Comparison of ENCODE assay signal across 21 cellular contexts in the genomic region with DNA sequence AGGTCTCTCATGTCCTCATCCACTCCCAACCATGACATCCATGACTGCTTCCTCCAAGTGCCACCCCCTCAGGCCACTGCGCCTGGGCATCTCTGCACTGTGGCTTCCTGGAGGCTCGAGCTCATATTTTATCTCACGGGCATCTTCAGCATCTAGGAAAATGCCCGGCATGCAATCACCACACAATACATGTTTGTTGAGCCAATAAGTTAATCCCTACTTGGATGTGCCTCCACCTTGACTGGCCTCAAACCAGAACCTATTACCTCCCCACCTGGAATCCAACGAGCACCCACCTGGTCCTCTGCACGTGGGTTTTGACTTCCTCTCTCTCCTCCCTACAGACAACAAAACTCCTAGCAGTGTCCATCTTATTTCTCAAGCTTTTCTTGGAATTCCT.
"Had no signal": no experiment of that assay in that cellular context is flagged by ENCODE, and none has a peak within 500 bp of the region (broad histone marks: within the 10 kb centered on the region; RNA-seq: fewer than 3 reads in every experiment).

No MANE protein-coding gene starts in this region.

- H3K4me1 Mint-ChIP-seq: stimulated activated effector memory CD8-positive, alpha-beta T cell treated with anti-CD3 and anti-CD28 coated beads, Interleukin-12 subunit alpha, Interleukin-12 subunit beta, amount 100 ng/mL, for 72 hours had no signal

- H3K9me3 ChIP-seq: ovary, tibial artery, upper lobe of left lung, uterus had no signal

- H3K27me3 ChIP-seq: hepatocyte, ovary, tibial artery, upper lobe of left lung, uterus had no signal

- H3K27me3 Mint-ChIP-seq: progenitor cell of endocrine pancreas; stimulated activated naive CD8-positive, alpha-beta T cell treated with anti-CD3 and anti-CD28 coated beads, Interleukin-15, Interleukin-2, amounts not matched to agents 100 ng/mL and 50 ng/mL, for 24 hours had no signal

- H3K27ac ChIP-seq: foreskin keratinocyte, hepatocyte, ovary, tibial artery, upper lobe of left lung, uterus had no signal

- H2AFZ ChIP-seq: hepatocyte had no signal

- H3K36me3 Mint-ChIP-seq: stimulated activated effector memory CD8-positive, alpha-beta T cell treated with anti-CD3 and anti-CD28 coated beads, Interleukin-12 subunit alpha, Interleukin-12 subunit beta, amount 100 ng/mL, for 72 hours had no signal

- H3K4me3 Mint-ChIP-seq: endodermal cell; naive thymus-derived CD4-positive, alpha-beta T cell; neural crest cell; stimulated activated effector memory CD8-positive, alpha-beta T cell treated with anti-CD3 and anti-CD28 coated beads, Interleukin-12 subunit alpha, Interleukin-12 subunit beta, amount 100 ng/mL, for 72 hours; stimulated activated naive CD8-positive, alpha-beta T cell treated with anti-CD3 and anti-CD28 coated beads, Interleukin-15, Interleukin-2, amounts not matched to agents 100 ng/mL and 50 ng/mL, for 24 hours had no signal

- H3K9me3 Mint-ChIP-seq: endodermal cell; naive thymus-derived CD4-positive, alpha-beta T cell; neural crest cell; stimulated activated effector memory CD8-positive, alpha-beta T cell treated with anti-CD3 and anti-CD28 coated beads, Interleukin-12 subunit alpha, Interleukin-12 subunit beta, amount 100 ng/mL, for 72 hours; stimulated activated naive CD8-positive, alpha-beta T cell treated with anti-CD3 and anti-CD28 coated beads, Interleukin-15, Interleukin-2, amounts not matched to agents 100 ng/mL and 50 ng/mL, for 24 hours had no signal

- H3K4me3 ChIP-seq: hepatocyte, ovary, tibial artery, upper lobe of left lung, uterus had no signal

- H3K36me3 ChIP-seq: ovary, tibial artery, upper lobe of left lung, uterus had no signal

- H3K4me1 ChIP-seq: foreskin keratinocyte, uterus had no signal

- H3K4me2 ChIP-seq: hepatocyte had no signal

- DNase-seq: central memory CD4-positive, alpha-beta T cell; dermis blood vessel endothelial cell; effector CD4-positive, alpha-beta T cell; endodermal cell; erythroblast; foreskin keratinocyte; head of caudate nucleus; midbrain; naive thymus-derived CD4-positive, alpha-beta T cell; ovary; right cardiac atrium; stimulated activated CD4-positive, alpha-beta T cell treated with anti-CD3 and anti-CD28 coated beads, Interleukin-4, amount 100 ng/mL, for 1 hour; stimulated activated CD8-positive, alpha-beta memory T cell treated with anti-CD3 and anti-CD28 coated beads, Interleukin-4, amount 100 ng/mL, for 48 hours; tibial artery; upper lobe of left lung; uterus had no signal

- H3K27ac Mint-ChIP-seq: endodermal cell; naive thymus-derived CD4-positive, alpha-beta T cell; progenitor cell of endocrine pancreas; stimulated activated effector memory CD8-positive, alpha-beta T cell treated with anti-CD3 and anti-CD28 coated beads, Interleukin-12 subunit alpha, Interleukin-12 subunit beta, amount 100 ng/mL, for 72 hours; stimulated activated naive CD8-positive, alpha-beta T cell treated with anti-CD3 and anti-CD28 coated beads, Interleukin-15, Interleukin-2, amounts not matched to agents 100 ng/mL and 50 ng/mL, for 24 hours had no signal

- ATAC-seq: foreskin keratinocyte; naive thymus-derived CD4-positive, alpha-beta T cell; right cardiac atrium; stimulated activated effector memory CD8-positive, alpha-beta T cell treated with anti-CD3 and anti-CD28 coated beads, Interleukin-12 subunit alpha, Interleukin-12 subunit beta, amount 100 ng/mL, for 72 hours had no signal

- H3K79me2 ChIP-seq: hepatocyte had no signal
